In the genomic region with DNA sequence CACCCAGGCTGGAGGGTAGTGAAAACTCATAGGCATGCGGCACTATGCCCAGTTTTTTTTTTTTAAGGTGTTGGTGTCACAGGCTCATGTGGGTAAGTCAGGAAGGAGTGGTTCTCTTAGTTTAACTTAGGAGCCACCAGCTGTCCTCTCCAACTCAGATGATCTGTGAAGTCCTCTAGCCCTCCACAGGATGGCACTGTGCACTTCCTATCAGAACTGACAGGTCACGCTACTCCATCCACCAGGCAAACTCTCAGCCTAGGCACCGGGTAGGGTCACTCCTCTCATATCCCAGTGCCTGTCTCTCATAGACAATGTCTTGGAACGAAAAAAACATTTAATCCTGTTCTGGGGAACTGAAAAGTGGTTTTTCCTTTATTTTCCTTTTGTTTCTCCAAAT, we compare ENCODE assay signal across 8 cellular contexts. TPM values are rescaled to one million over a fixed set of nuclear protein-coding genes. Genes with fewer than 3 reads are reported as not detected.
DNase-seq lines count a peak whose midpoint lies in the region; ATAC-seq and TF ChIP-seq lines count a peak whose summit lies in the region.

No MANE protein-coding gene starts in this region.

- H3K9ac ChIP-seq in trophoblast cell (ENCODE audit: low read length): no peak overlapping the region

- no peak overlapping the region for H3K23ac ChIP-seq in trophoblast cell (ENCODE audit: low read length)

- no peak overlapping the region for H3K27ac ChIP-seq in trophoblast cell (ENCODE audit: low read depth, low read length)

- H3K4me2 ChIP-seq in trophoblast cell (ENCODE audit: low read length): no peak overlapping the region

- H3K14ac ChIP-seq in trophoblast cell (ENCODE audit: low read length): no peak overlapping the region

- no peak overlapping the region for H2AK5ac ChIP-seq in trophoblast cell (ENCODE audit: low read length)

- no peak overlapping the region for H4K12ac ChIP-seq in trophoblast cell (ENCODE audit: low read depth, low read length)

- H3K27me3 ChIP-seq in trophoblast cell (ENCODE audit: insufficient read depth, low read length): no peaks in the 10 kb centered on the region

- no peak overlapping the region for H4K91ac ChIP-seq in trophoblast cell (ENCODE audit: low read depth, low read length)

- H3K27ac Mint-ChIP-seq in activated CD8-positive, alpha-beta memory T cell treated with anti-CD3 and anti-CD28 coated beads, Interleukin-2, amount 10 ng/mL, durations not matched to agents 7 days and 5 days: peak overlapping the region; percentile 64

- WGBS in trophoblast cell (ENCODE audit: extremely low coverage, insufficient coverage, insufficient read length): no CpG with 5 or more reads among the region's 4 CpGs

- H2BK120ac ChIP-seq in trophoblast cell (ENCODE audit: insufficient read depth, low read length, poor library complexity): no peak overlapping the region

- peak; percentile 86 for ATAC-seq in activated CD8-positive, alpha-beta memory T cell treated with anti-CD3 and anti-CD28 coated beads, Interleukin-2, amount 10 ng/mL, durations not matched to agents 7 days and 5 days

- H3K4me3 ChIP-seq in fibroblast of pulmonary artery (replicated peaks; ENCODE audit: low read depth, low read length) (no peak overlapping the region), trophoblast cell (ENCODE audit: low read depth, low read length) (no peak overlapping the region)

- DNase-seq in NCI-H2107 treated with DMSO at 0.1 percent for 48 hours (lab: John Stamatoyannopoulos, UW; ENCODE audit: unreplicated experiment) (peak; percentile 10), NCI-H2107 (lab: John Stamatoyannopoulos, UW) (no peak), NAMALWA (ENCODE audit: low spot score) (peak; percentile 66), fibroblast of pulmonary artery (ENCODE audit: low read depth) (peak; percentile 51), trophoblast cell (peak; percentile 53 to 66), NCI-H1417 treated with DMSO at 0.1 percent for 48 hours (lab: John Stamatoyannopoulos, UW) (no peak), GDM1 (lab: John Stamatoyannopoulos, UW) (no peak)
- peak; percentile 69 for DNase-seq in activated CD8-positive, alpha-beta memory T cell treated with anti-CD3 and anti-CD28 coated beads, Interleukin-2, amount 10 ng/mL, durations not matched to agents 7 days and 5 days

- no peaks in the 10 kb centered on the region for H3K9me3 Mint-ChIP-seq in activated CD8-positive, alpha-beta memory T cell treated with anti-CD3 and anti-CD28 coated beads, Interleukin-2, amount 10 ng/mL, durations not matched to agents 7 days and 5 days (ENCODE audit: low read depth)

- no peaks in the 10 kb centered on the region for H3K9me3 ChIP-seq in trophoblast cell (ENCODE audit: insufficient read depth, low read depth, low read length)

- no peaks in the 10 kb centered on the region for H3K79me1 ChIP-seq in trophoblast cell (ENCODE audit: low read length)

- H3K79me2 ChIP-seq in trophoblast cell (ENCODE audit: control insufficient read depth, insufficient read depth, low read length, poor library complexity): peaks cover 1% of the 10 kb centered on the region

- H4K8ac ChIP-seq in trophoblast cell (ENCODE audit: low read depth, low read length): no peak overlapping the region

- H3K36me3 ChIP-seq in trophoblast cell (ENCODE audit: control insufficient read depth in 1 of 2, insufficient read depth in 2 of 2, low read length in 2 of 2): peaks cover 22 to 59% of the 10 kb centered on the region in 2 experiments

- H3K18ac ChIP-seq in trophoblast cell (ENCODE audit: low read length): no peak overlapping the region

- H2BK5ac ChIP-seq in trophoblast cell (ENCODE audit: low read depth, low read length, poor library complexity): no peak overlapping the region

- peak; percentile 56 for TF ChIP-seq CTCF in fibroblast of pulmonary artery (IDR thresholded peaks at IDR 0.05; ENCODE audit: low read length, missing control alignments)

- H3K4me3 Mint-ChIP-seq in activated CD8-positive, alpha-beta memory T cell treated with anti-CD3 and anti-CD28 coated beads, Interleukin-2, amount 10 ng/mL, durations not matched to agents 7 days and 5 days: no peak overlapping the region

- H2BK12ac ChIP-seq in trophoblast cell (ENCODE audit: low read length): no peak overlapping the region

- H3K27me3 Mint-ChIP-seq in activated CD8-positive, alpha-beta memory T cell treated with anti-CD3 and anti-CD28 coated beads, Interleukin-2, amount 10 ng/mL, durations not matched to agents 7 days and 5 days: no peaks in the 10 kb centered on the region

- CTCF ChIA-PET in activated CD8-positive, alpha-beta memory T cell treated with anti-CD3 and anti-CD28 coated beads, Interleukin-2, amount 10 ng/mL, durations not matched to agents 7 days and 5 days (lab: Charles Lee): interaction anchor here (0.6 to 3.4 kb wide), 21 partner anchors 8 to 765 kb away, joined by 3 to 41 read pairs (median 7); a partner anchor contains a TSS

- no peaks in the 10 kb centered on the region for H3K4me1 ChIP-seq in trophoblast cell (ENCODE audit: control insufficient read depth in 1 of 2, insufficient read depth in 2 of 2, low read length in 2 of 2)

- no peak overlapping the region for H3K4ac ChIP-seq in trophoblast cell (ENCODE audit: low read depth, low read length)

- H3K4me1 Mint-ChIP-seq in activated CD8-positive, alpha-beta memory T cell treated with anti-CD3 and anti-CD28 coated beads, Interleukin-2, amount 10 ng/mL, durations not matched to agents 7 days and 5 days: peaks cover 41% of the 10 kb centered on the region

- H3K36me3 Mint-ChIP-seq in activated CD8-positive, alpha-beta memory T cell treated with anti-CD3 and anti-CD28 coated beads, Interleukin-2, amount 10 ng/mL, durations not matched to agents 7 days and 5 days: peaks cover 60% of the 10 kb centered on the region

- no peak overlapping the region for H2AFZ ChIP-seq in trophoblast cell (ENCODE audit: insufficient read depth, low read length, poor library complexity)

RNA-seq across cellular contexts. Expression of a gene that starts 16.5 kb away (rescaled TPM):
- 100 to 1,000 TPM; 347 to 389 TPM for total RNA-seq in activated CD8-positive, alpha-beta memory T cell treated with anti-CD3 and anti-CD28 coated beads, Interleukin-2, amount 10 ng/mL, durations not matched to agents 7 days and 5 days
- 108 and 120 TPM in 2 replicates for polyA plus RNA-seq in trophoblast cell (2013)

RNA-seq across cellular contexts. Expression of a gene that starts 46.4 kb away (rescaled TPM):
- total RNA-seq in activated CD8-positive, alpha-beta memory T cell treated with anti-CD3 and anti-CD28 coated beads, Interleukin-2, amount 10 ng/mL, durations not matched to agents 7 days and 5 days: 1 to 10 TPM; 1.1 to 3.6 TPM
- 252 and 269 TPM in 2 replicates for polyA plus RNA-seq in trophoblast cell (2013)

Comparison
In these comparisons a context has a peak if more than half of its experiments do, and no peak if none do; other contexts are left out.
1. DNase-seq: peak in NCI-H2107 treated with DMSO at 0.1 percent for 48 hours (single experiment), NAMALWA (single experiment), activated CD8-positive, alpha-beta memory T cell treated with anti-CD3 and anti-CD28 coated beads, Interleukin-2, amount 10 ng/mL, durations not matched to agents 7 days and 5 days (single experiment), fibroblast of pulmonary artery (single experiment) and trophoblast cell (2 of 2); none in NCI-H2107 (single experiment), NCI-H1417 treated with DMSO at 0.1 percent for 48 hours (single experiment) and GDM1 (single experiment).